ENCODE assay signal across 1 cellular context in the genomic region with DNA sequence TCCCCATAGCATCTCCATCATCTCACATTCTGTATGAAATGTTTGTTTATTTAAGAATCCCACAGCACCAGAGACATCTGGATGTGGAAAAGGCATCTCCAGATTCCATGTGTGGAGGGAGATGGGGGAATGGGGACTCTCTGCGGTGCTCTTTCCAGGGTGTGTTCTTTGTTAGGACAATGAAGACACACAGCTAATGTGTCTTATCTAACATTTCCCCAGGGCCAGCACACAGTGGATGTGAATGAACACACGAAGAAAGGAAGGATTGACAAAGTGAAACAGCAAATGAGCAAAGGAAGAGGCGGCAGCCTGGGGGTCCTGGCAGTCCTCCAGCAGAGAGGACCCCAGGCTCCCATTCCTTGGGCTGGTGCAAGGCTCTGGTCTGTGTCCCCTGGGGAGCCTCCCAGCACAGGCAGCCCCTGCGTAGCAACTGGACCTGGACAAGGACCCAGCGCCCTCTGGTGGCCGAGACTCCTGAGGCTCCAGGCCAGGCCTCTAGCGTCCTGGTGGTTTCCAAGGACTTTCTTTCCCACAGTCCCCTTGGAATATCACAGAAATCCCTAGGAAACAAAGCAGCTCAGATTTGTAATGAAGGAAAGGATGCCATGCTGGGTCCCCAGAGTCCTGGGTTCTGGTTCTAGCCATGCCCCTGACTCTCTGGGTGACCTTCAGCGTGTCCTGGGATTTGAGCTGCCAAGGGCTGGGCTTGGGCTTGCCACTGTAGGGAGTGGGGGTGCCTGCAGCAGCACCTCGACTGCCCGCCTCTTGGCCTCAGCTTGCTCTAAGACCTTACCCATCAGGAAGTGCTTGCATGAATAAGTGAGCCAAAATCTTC.
A peak's percentile ranks its signal among the peaks of the same experiment; 100 is the strongest.
TF ChIP-seq lines count a peak whose summit lies in the region.

No MANE protein-coding gene starts in this region.

TF ChIP-seq in WTC11, 78 proteins besides CTCF, POLR2A, EP300 and RAD21 (continued from another document):
- TF ChIP-seq ATF6 (CRISPR knock-in tag; IDR thresholded peaks at IDR 0.05) (no peak), E2F5 (CRISPR knock-in tag; IDR thresholded peaks at IDR 0.05) (no peak), ZNF416 (CRISPR knock-in tag; IDR thresholded peaks at IDR 0.05) (no peak), ZNF219 (CRISPR knock-in tag; IDR thresholded peaks at IDR 0.05; ENCODE audit: borderline replicate concordance) (no peak), NFE2L1 (CRISPR knock-in tag; IDR thresholded peaks at IDR 0.05) (no peak), E2F4 (CRISPR knock-in tag; IDR thresholded peaks at IDR 0.05; ENCODE audit: borderline replicate concordance, low read depth) (no peak), SP1 (CRISPR knock-in tag; conservative IDR thresholded peaks at IDR 0.05) (0 out of 2 replicates have a peak, but pooled peaks have one; percentile 21), ZNF138 (CRISPR knock-in tag; conservative IDR thresholded peaks at IDR 0.05) (no peak), JAZF1 (CRISPR knock-in tag; IDR thresholded peaks at IDR 0.05) (no peak), CREM (CRISPR knock-in tag; IDR thresholded peaks at IDR 0.05) (0 out of 2 replicates have a peak, but pooled peaks have one; percentile 26)
- TF ChIP-seq, protein P1, sequence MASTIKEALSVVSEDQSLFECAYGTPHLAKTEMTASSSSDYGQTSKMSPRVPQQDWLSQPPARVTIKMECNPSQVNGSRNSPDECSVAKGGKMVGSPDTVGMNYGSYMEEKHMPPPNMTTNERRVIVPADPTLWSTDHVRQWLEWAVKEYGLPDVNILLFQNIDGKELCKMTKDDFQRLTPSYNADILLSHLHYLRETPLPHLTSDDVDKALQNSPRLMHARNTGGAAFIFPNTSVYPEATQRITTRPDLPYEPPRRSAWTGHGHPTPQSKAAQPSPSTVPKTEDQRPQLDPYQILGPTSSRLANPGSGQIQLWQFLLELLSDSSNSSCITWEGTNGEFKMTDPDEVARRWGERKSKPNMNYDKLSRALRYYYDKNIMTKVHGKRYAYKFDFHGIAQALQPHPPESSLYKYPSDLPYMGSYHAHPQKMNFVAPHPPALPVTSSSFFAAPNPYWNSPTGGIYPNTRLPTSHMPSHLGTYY (CRISPR knock-in tag; IDR thresholded peaks at IDR 0.05) = no peak
